Comparison of ENCODE assay signal across 7 cellular contexts in the genomic region with DNA sequence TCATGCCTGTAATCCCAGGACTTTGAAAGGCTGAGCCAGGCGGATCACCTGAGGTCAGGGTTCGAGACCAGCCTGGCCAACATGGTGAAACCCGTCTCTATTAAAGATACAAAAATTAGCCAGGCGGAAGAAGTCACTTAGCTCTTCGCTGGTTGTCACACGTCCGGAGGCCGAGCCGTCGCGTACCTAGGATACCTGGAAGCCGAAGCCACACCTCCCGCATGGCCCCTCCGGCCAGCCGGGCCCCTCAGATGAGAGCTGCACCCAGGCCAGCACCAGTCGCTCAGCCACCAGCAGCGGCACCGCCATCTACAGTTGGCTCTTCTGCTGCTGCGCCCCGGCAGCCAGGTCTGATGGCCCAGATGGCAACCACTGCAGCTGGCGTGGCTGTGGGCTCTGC. TPM values are rescaled to one million over a fixed set of nuclear protein-coding genes. Genes with fewer than 3 reads are reported as not detected.
DNase-seq lines count a peak whose midpoint lies in the region; ATAC-seq and TF ChIP-seq lines count a peak whose summit lies in the region.
"Not testable (repeated sequence)": the region's sequence is repeated elsewhere in the genome, so short reads cannot be mapped to it uniquely, and the experiment has no call there.

No MANE protein-coding gene starts in this region.

- not testable (repeated sequence) for H4K8ac ChIP-seq in mesenchymal stem cell (ENCODE audit: low read length)

- H3K27ac ChIP-seq in mesenchymal stem cell (ENCODE audit: low read length, poor library complexity, severe bottlenecking) = not testable (repeated sequence)
- H3K27ac ChIP-seq in neutrophil (peak overlapping the region; percentile 90), skeletal muscle tissue (ENCODE audit: low read depth, low read length) (peak overlapping the region; percentile 91)

- H3K27me3 Mint-ChIP-seq in T-cell; activated T-cell treated with anti-CD3 and anti-CD28 coated beads, Interleukin-2, amount 50 U/mL, for 4 hours (ENCODE audit: low read depth); dendritic cell treated with granulocyte-macrophage colony-stimulating factor and Interleukin-4, amounts not matched to agents 40 ng/mL and 50 ng/mL, for 4 days: not testable (repeated sequence)

- not testable (repeated sequence) for H2BK15ac ChIP-seq in mesenchymal stem cell (ENCODE audit: low read depth, poor library complexity, severe bottlenecking)

- not testable (repeated sequence) for H3K4me3 ChIP-seq in GM12865 (ENCODE audit: low read depth, low read length); mesenchymal stem cell (ENCODE audit: insufficient read depth in 1 of 2, low read depth in 1 of 2, low read length in 2 of 2); neutrophil (ENCODE audit: low read depth in 1 of 2, low read length in 1 of 2); skeletal muscle tissue (ENCODE audit: low read length in 3 of 3)

- DNase-seq in GM12865 (ENCODE audit: low read depth) = peak; percentile 30
- DNase-seq in T-cell; activated T-cell treated with anti-CD3 and anti-CD28 coated beads, Interleukin-2, amount 50 U/mL, for 4 hours; mesenchymal stem cell: not testable (repeated sequence)

- not testable (repeated sequence) for H3K23ac ChIP-seq in mesenchymal stem cell (ENCODE audit: low read length in 2 of 2)

- TF ChIP-seq CTCF in GM12865 (IDR thresholded peaks at IDR 0.05; ENCODE audit: insufficient read depth, low read depth, low read length, missing control alignments); neutrophil (IDR thresholded peaks at IDR 0.05): not testable (repeated sequence)

- H2AK5ac ChIP-seq in mesenchymal stem cell (ENCODE audit: low read length, severe bottlenecking) = not testable (repeated sequence)

- intact Hi-C loops in dendritic cell treated with granulocyte-macrophage colony-stimulating factor and Interleukin-4, amounts not matched to agents 40 ng/mL and 50 ng/mL, for 4 days (cut with micrococcal nuclease) = not testable (repeated sequence)

- peaks cover 12 to 14% (median 12%) of the 10 kb centered on the region in 3 donors for H3K4me1 Mint-ChIP-seq in T-cell
- H3K4me1 Mint-ChIP-seq in activated T-cell treated with anti-CD3 and anti-CD28 coated beads, Interleukin-2, amount 50 U/mL, for 4 hours (ENCODE audit: low read depth) = peaks cover 11% of the 10 kb centered on the region
- H3K4me1 Mint-ChIP-seq in dendritic cell treated with granulocyte-macrophage colony-stimulating factor and Interleukin-4, amounts not matched to agents 40 ng/mL and 50 ng/mL, for 4 days (ENCODE audit: low read depth) = peaks cover 16% of the 10 kb centered on the region

- not testable (repeated sequence) for H3K18ac ChIP-seq in mesenchymal stem cell (ENCODE audit: low read depth in 1 of 2, low read length in 2 of 2)

- peak overlapping the region in 2 of 3 donors; percentile 79 to 87 for H3K4me3 Mint-ChIP-seq in T-cell
- H3K4me3 Mint-ChIP-seq in activated T-cell treated with anti-CD3 and anti-CD28 coated beads, Interleukin-2, amount 50 U/mL, for 4 hours = peak overlapping the region; percentile 81
- not testable (repeated sequence) for H3K4me3 Mint-ChIP-seq in dendritic cell treated with granulocyte-macrophage colony-stimulating factor and Interleukin-4, amounts not matched to agents 40 ng/mL and 50 ng/mL, for 4 days

- H3K36me3 ChIP-seq in mesenchymal stem cell (ENCODE audit: control insufficient read depth in 1 of 2, insufficient read depth in 2 of 2, low read depth in 1 of 2, low read length in 2 of 2); neutrophil; skeletal muscle tissue (ENCODE audit: control insufficient read depth in 3 of 3, insufficient read depth in 3 of 3, low read length in 3 of 3): not testable (repeated sequence)

- H2BK12ac ChIP-seq in mesenchymal stem cell (ENCODE audit: low read length in 2 of 2) = not testable (repeated sequence)

- not testable (repeated sequence) for ATAC-seq in T-cell (replicated peaks in 1 of 4); activated T-cell treated with anti-CD3 and anti-CD28 coated beads, Interleukin-2, amount 50 U/mL, for 4 hours

- not testable (repeated sequence) for H3K9ac ChIP-seq in mesenchymal stem cell (ENCODE audit: low read length); skeletal muscle tissue (ENCODE audit: low read depth in 1 of 3, low read length in 3 of 3)

- not testable (repeated sequence) for H3K36me3 Mint-ChIP-seq in T-cell; activated T-cell treated with anti-CD3 and anti-CD28 coated beads, Interleukin-2, amount 50 U/mL, for 4 hours (ENCODE audit: insufficient read depth); dendritic cell treated with granulocyte-macrophage colony-stimulating factor and Interleukin-4, amounts not matched to agents 40 ng/mL and 50 ng/mL, for 4 days (ENCODE audit: low read depth)

- H3K4me2 ChIP-seq in mesenchymal stem cell (ENCODE audit: low read length, poor library complexity, severe bottlenecking) = not testable (repeated sequence)

- not testable (repeated sequence) for H3K4ac ChIP-seq in mesenchymal stem cell (ENCODE audit: low read depth in 1 of 2, low read length in 2 of 2)

- CTCF ChIA-PET in T-cell (lab: Charles Lee) = interaction anchor here in 1 of 2 donors (1.2 kb wide), 1 partner anchor 16 kb away, joined by 3 read pairs; no protein-coding TSS in a partner anchor

- not testable (repeated sequence) for H3K9me3 Mint-ChIP-seq in T-cell; activated T-cell treated with anti-CD3 and anti-CD28 coated beads, Interleukin-2, amount 50 U/mL, for 4 hours; dendritic cell treated with granulocyte-macrophage colony-stimulating factor and Interleukin-4, amounts not matched to agents 40 ng/mL and 50 ng/mL, for 4 days

- H2AFZ ChIP-seq in mesenchymal stem cell (ENCODE audit: low read depth, low read length) = not testable (repeated sequence)

- H3K9me3 ChIP-seq in mesenchymal stem cell (ENCODE audit: control insufficient read depth, low read length); neutrophil; skeletal muscle tissue (ENCODE audit: control insufficient read depth in 3 of 3, low read length in 3 of 3): not testable (repeated sequence)

- POLR2A ChIA-PET in T-cell (lab: Charles Lee) = interaction anchor here (0.6 to 0.9 kb wide), 2 partner anchors 77 to 333 kb away, joined by 3 read pairs; no protein-coding TSS in a partner anchor

- not testable (repeated sequence) for H2BK120ac ChIP-seq in mesenchymal stem cell (ENCODE audit: low read depth, low read length)

- H3K4me1 ChIP-seq in mesenchymal stem cell (ENCODE audit: control insufficient read depth, insufficient read depth, low read depth, low read length) = not testable (repeated sequence)
- H3K4me1 ChIP-seq in neutrophil (ENCODE audit: control insufficient read depth in 1 of 2, insufficient read depth in 1 of 2, low read depth in 1 of 2, low read length in 1 of 2) = peaks cover 13 to 14% of the 10 kb centered on the region in 2 experiments
- peaks cover 8 to 18% (median 9%) of the 10 kb centered on the region in 3 donors for H3K4me1 ChIP-seq in skeletal muscle tissue (ENCODE audit: control insufficient read depth in 3 of 3, insufficient read depth in 3 of 3, low read length in 3 of 3)

- peak overlapping the region; percentile 50 for H4K91ac ChIP-seq in mesenchymal stem cell (ENCODE audit: low read length)

- WGBS in mesenchymal stem cell = 98% methylated on average over 21 of the region's 21 CpGs

- H3K27me3 ChIP-seq in mesenchymal stem cell (ENCODE audit: control insufficient read depth in 1 of 2, insufficient read depth in 1 of 2, low read length in 2 of 2); neutrophil; skeletal muscle tissue (ENCODE audit: control insufficient read depth in 3 of 3, insufficient read depth in 3 of 3, low read length in 3 of 3): not testable (repeated sequence)

- H2BK5ac ChIP-seq in mesenchymal stem cell (ENCODE audit: low read depth, low read length, poor library complexity, severe bottlenecking) = not testable (repeated sequence)

- H3K14ac ChIP-seq in mesenchymal stem cell (ENCODE audit: low read length in 2 of 2) = not testable (repeated sequence)

- H3K27ac Mint-ChIP-seq in T-cell = peak overlapping the region in 1 of 2 donors; percentile 16
- peak overlapping the region; percentile 87 for H3K27ac Mint-ChIP-seq in dendritic cell treated with granulocyte-macrophage colony-stimulating factor and Interleukin-4, amounts not matched to agents 40 ng/mL and 50 ng/mL, for 4 days

- H3K79me1 ChIP-seq in mesenchymal stem cell (replicated peaks; ENCODE audit: low read length, poor library complexity, severe bottlenecking) = not testable (repeated sequence)

RNA-seq across cellular contexts. Expression of a gene that starts 12.9 kb away (rescaled TPM):
- total RNA-seq in T-cell = 10 to 100 TPM; 32.4 to 62.2 (median 60.5) TPM
- 10 to 100 TPM; 50.1 to 65.4 (median 58.2) TPM for total RNA-seq in activated T-cell treated with anti-CD3 and anti-CD28 coated beads, Interleukin-2, amount 50 U/mL, for 4 hours
- polyA plus RNA-seq in mesenchymal stem cell (2013, experiment 1 of 2) = 5.8 TPM
- polyA plus RNA-seq in mesenchymal stem cell (2013, experiment 2 of 2) = 5.6 TPM
- total RNA-seq in skeletal muscle tissue = 30.8 TPM

RNA-seq across cellular contexts. Expression of a gene that starts 19.5 kb away (rescaled TPM):
- total RNA-seq in T-cell (10 to 100 TPM in 1 of 5 donors, 1 to 10 TPM in 4; 5.9 to 10.8 (median 8.4) TPM), skeletal muscle tissue (4.2 TPM)
- 10 to 100 TPM; 21.2 to 23.1 (median 22.8) TPM for total RNA-seq in activated T-cell treated with anti-CD3 and anti-CD28 coated beads, Interleukin-2, amount 50 U/mL, for 4 hours
- polyA plus RNA-seq in mesenchymal stem cell (2013, experiment 1 of 2) = 0.51 TPM
- 0.58 TPM for polyA plus RNA-seq in mesenchymal stem cell (2013, experiment 2 of 2)
